Comparison of ENCODE assay signal across 27 cellular contexts in the genomic region with DNA sequence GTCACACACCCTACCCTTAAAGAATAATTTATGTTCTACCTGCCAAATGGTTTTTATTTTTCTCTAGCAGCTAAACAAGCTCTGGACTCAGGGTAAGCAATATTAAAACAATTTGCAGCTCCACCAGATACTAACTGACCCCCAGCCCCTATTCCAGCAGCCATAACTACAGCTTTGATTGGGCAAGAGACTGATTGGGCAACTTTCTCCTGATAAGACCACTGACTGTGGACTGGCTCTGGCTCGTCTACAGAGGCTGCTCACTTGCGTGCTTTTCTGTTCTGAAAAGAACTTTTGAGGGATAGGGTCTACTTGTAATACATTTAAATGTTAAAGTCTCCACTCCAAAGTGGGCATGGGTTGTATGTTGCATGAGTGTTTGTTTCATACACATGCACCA. TPM values are rescaled to one million over a fixed set of nuclear protein-coding genes. Genes with fewer than 3 reads are reported as not detected.
DNase-seq lines count a peak whose midpoint lies in the region; ATAC-seq and TF ChIP-seq lines count a peak whose summit lies in the region.
"Had no signal": no experiment of that assay in that cellular context is flagged by ENCODE, and none has a peak within 500 bp of the region (broad histone marks: within the 10 kb centered on the region; RNA-seq: fewer than 3 reads in every experiment).

No MANE protein-coding gene starts in this region.

- H3K4me1 ChIP-seq in HEK293 (ENCODE audit: control insufficient read depth, insufficient read depth, low read length) = no peaks in the 10 kb centered on the region
- H3K4me1 ChIP-seq: BE2C, BLaER1 had no signal

- peak; percentile 46 for DNase-seq in NB4 (ENCODE audit: low read depth)
- DNase-seq in SK-N-MC (ENCODE audit: low read depth, low spot score) = no peak
- peak; percentile 20 for DNase-seq in fibroblast of villous mesenchyme (ENCODE audit: low read depth)
- no peak for DNase-seq in WERI-Rb-1
- DNase-seq in T-helper 9 cell = no peak
- DNase-seq: 8988T; ACHN; BE2C; C1 segment of cervical spinal cord; CD4-positive, alpha-beta memory T cell; CD4-positive, CD25-positive, alpha-beta regulatory T cell; CD8-positive, alpha-beta memory T cell; COR-L47; DMS 273 treated with DMSO at 0.1 percent for 48 hours; DMS153; DMS53; DMS79; DND-41; EL; GDM1 had no signal

- TF ChIP-seq POLR2A in NB4 (IDR thresholded peaks at IDR 0.05; ENCODE audit: extremely low read depth, insufficient read length) = no peak

- no peak for ATAC-seq in HG02678 (IDR thresholded peaks at IDR 0.05; ENCODE audit: unreplicated experiment)
- ATAC-seq: GM12878 had no signal

- H3K9ac ChIP-seq in SK-N-MC (ENCODE audit: insufficient read length) = no peak overlapping the region
- H3K9ac ChIP-seq: BLaER1 had no signal

- H3K4me3 ChIP-seq in HEK293 (ENCODE audit: low read depth, low read length) (no peak overlapping the region), NB4 (ENCODE audit: low read depth, low read length) (no peak overlapping the region), SK-N-MC (no peak overlapping the region), fibroblast of villous mesenchyme (ENCODE audit: low read depth, low read length) (no peak overlapping the region), WERI-Rb-1 (ENCODE audit: low read depth, low read length) (no peak overlapping the region)
- H3K4me3 ChIP-seq: BLaER1, GM12878 had no signal

- POLR2A ChIA-PET in HEK293 (lab: Yijun Ruan, JAX) = no interaction called here

- TF ChIP-seq CTCF in HEK293 (tag by site-specific recombination; IDR thresholded peaks at IDR 0.05) (no peak), NB4 (IDR thresholded peaks at IDR 0.05; ENCODE audit: low read depth, low read length) (no peak), fibroblast of villous mesenchyme (IDR thresholded peaks at IDR 0.05; ENCODE audit: insufficient read depth, low read depth, low read length) (no peak), WERI-Rb-1 (IDR thresholded peaks at IDR 0.05; ENCODE audit: low read depth, low read length) (no peak)

- CTCF ChIA-PET in HEK293 (lab: Yijun Ruan, JAX) = no interaction called here

- H3K9me3 ChIP-seq in HEK293 (ENCODE audit: control insufficient read depth, insufficient read depth, low read depth, low read length) (no peaks in the 10 kb centered on the region), SK-N-MC (ENCODE audit: low read depth, low read length) (no peaks in the 10 kb centered on the region), WERI-Rb-1 (ENCODE audit: severe bottlenecking) (no peaks in the 10 kb centered on the region)
- H3K9me3 ChIP-seq: BE2C, BLaER1 had no signal

- H3K27me3 ChIP-seq in WERI-Rb-1 (ENCODE audit: insufficient read depth, low read depth, severe bottlenecking) = peaks cover 74% of the 10 kb centered on the region
- H3K27me3 ChIP-seq: BLaER1 had no signal

- H3K36me3 ChIP-seq in HEK293 (ENCODE audit: control insufficient read depth in 2 of 2, insufficient read depth in 1 of 2, low read length in 2 of 2) (no peaks in the 10 kb centered on the region), SK-N-MC (ENCODE audit: insufficient read depth, low read length) (no peaks in the 10 kb centered on the region), WERI-Rb-1 (no peaks in the 10 kb centered on the region)
- H3K36me3 ChIP-seq: BE2C, BLaER1 had no signal

- H3K27ac ChIP-seq in HEK293 (ENCODE audit: extremely low read depth, low read depth, low read length) = no peak overlapping the region
- H3K27ac ChIP-seq in SK-N-MC = peak overlapping the region; percentile 27; the same call in 1 of the 2 replicates
- H3K27ac ChIP-seq in WERI-Rb-1 = no peak overlapping the region
- H3K27ac ChIP-seq: BLaER1 had no signal

TF ChIP-seq in HEK293, 187 proteins besides CTCF, POLR2A, EP300 and RAD21:
- TF ChIP-seq ZNF214 (tag by site-specific recombination; IDR thresholded peaks at IDR 0.05; ENCODE audit: borderline replicate concordance) (no peak), SCRT2 (tag by site-specific recombination; IDR thresholded peaks at IDR 0.05) (peak; percentile 21; the same call in 1 of the 2 replicates)

RNA-seq across cellular contexts. Expression of a gene that starts 20.0 kb away (rescaled TPM):
- total RNA-seq in fibroblast of villous mesenchyme = not detected in 2 replicates
- total RNA-seq: A673; CD4-positive, alpha-beta memory T cell; CD4-positive, CD25-positive, alpha-beta regulatory T cell; CD8-positive, alpha-beta memory T cell; Daoy; G401; GM12878 had no signal

RNA-seq across cellular contexts. Expression of a gene that starts 20.0 kb away (rescaled TPM):
- total RNA-seq in fibroblast of villous mesenchyme = under 0.01 TPM in 1 of 2 replicates, not detected in the other
- total RNA-seq: A673; CD4-positive, alpha-beta memory T cell; CD4-positive, CD25-positive, alpha-beta regulatory T cell; CD8-positive, alpha-beta memory T cell; Daoy; G401; GM12878 had no signal

RNA-seq across cellular contexts. Expression of a gene that starts 33.7 kb away (rescaled TPM):
- not detected in 2 replicates for total RNA-seq in fibroblast of villous mesenchyme
- total RNA-seq: A673; CD4-positive, alpha-beta memory T cell; CD4-positive, CD25-positive, alpha-beta regulatory T cell; CD8-positive, alpha-beta memory T cell; Daoy; G401; GM12878 had no signal

RNA-seq across cellular contexts. Expression of a gene that starts 36.6 kb away (rescaled TPM):
- 0.43 and 0.97 TPM in 2 replicates for total RNA-seq in fibroblast of villous mesenchyme
- total RNA-seq: G401 had no signal

Comparison
In these comparisons a context has a peak if more than half of its experiments do, and no peak if none do; other contexts are left out.
1. DNase-seq: peak in NB4 (single experiment) and fibroblast of villous mesenchyme (single experiment); none in SK-N-MC (single experiment), WERI-Rb-1 (single experiment) and T-helper 9 cell (single experiment).